In genomic region chr2:174697267-174697666, GRCh38 we compare ENCODE assay signal across 8 cellular contexts.
DNase-seq lines count a peak whose midpoint lies in the region; ATAC-seq and TF ChIP-seq lines count a peak whose summit lies in the region.

No MANE protein-coding gene starts in this region.

- H3K4me1 ChIP-seq in CD8-positive, alpha-beta memory T cell (ENCODE audit: insufficient read depth, low read length), result no peaks in the 10 kb centered on the region
- H3K4me1 ChIP-seq in mucosa of descending colon (ENCODE audit: low read depth), result no peaks in the 10 kb centered on the region

- H3K36me3 ChIP-seq in CD8-positive, alpha-beta memory T cell (ENCODE audit: insufficient read depth, low read length), result no peaks in the 10 kb centered on the region
- H3K36me3 ChIP-seq in mucosa of descending colon (ENCODE audit: low read depth), result no peaks in the 10 kb centered on the region

- peak; percentile 75 for TF ChIP-seq CTCF in mucosa of descending colon (IDR thresholded peaks at IDR 0.05)

- no peaks in the 10 kb centered on the region for H3K36me3 Mint-ChIP-seq in CD8-positive, alpha-beta memory T cell
- peaks cover 5% of the 10 kb centered on the region for H3K36me3 Mint-ChIP-seq in effector memory CD8-positive, alpha-beta T cell (ENCODE audit: insufficient read depth)

- no peaks in the 10 kb centered on the region for H3K9me3 ChIP-seq in CD8-positive, alpha-beta memory T cell (ENCODE audit: low read length)
- H3K9me3 ChIP-seq in mucosa of descending colon, result no peaks in the 10 kb centered on the region

- no peak overlapping the region for H3K27ac ChIP-seq in CD8-positive, alpha-beta memory T cell (ENCODE audit: low read depth, low read length)

- CTCF ChIA-PET in CD8-positive, alpha-beta memory T cell (lab: Charles Lee), result interaction anchor here (0.6 to 8.2 kb wide), 24 partner anchors 11 to 396 kb away, joined by 3 to 100 read pairs (median 4); no protein-coding TSS in a partner anchor

- intact Hi-C loops in mucosa of descending colon (cut with DNase I, micrococcal nuclease), result no loop called here

- ATAC-seq in HG03175 (IDR thresholded peaks at IDR 0.05; ENCODE audit: unreplicated experiment) (peak; percentile 97), mucosa of descending colon (peak; percentile 87)
- peak; percentile 93 for ATAC-seq in effector memory CD8-positive, alpha-beta T cell (replicated peaks)

- no peak overlapping the region for H3K4me3 Mint-ChIP-seq in CD8-positive, alpha-beta memory T cell
- no peak overlapping the region for H3K4me3 Mint-ChIP-seq in effector memory CD8-positive, alpha-beta T cell

- peaks cover 0 to 9% of the 10 kb centered on the region in 2 donors for H3K27me3 Mint-ChIP-seq in CD8-positive, alpha-beta memory T cell
- peaks cover 5 to 20% of the 10 kb centered on the region in 2 donors for H3K27me3 Mint-ChIP-seq in effector memory CD8-positive, alpha-beta T cell

- POLR2A ChIA-PET in CD8-positive, alpha-beta memory T cell (lab: Charles Lee), result interaction anchor here (0.7 kb wide), 1 partner anchor 87 kb away, joined by 6 read pairs; no protein-coding TSS in a partner anchor

- H3K27ac Mint-ChIP-seq in CD8-positive, alpha-beta memory T cell, result no peak overlapping the region
- H3K27ac Mint-ChIP-seq in effector memory CD8-positive, alpha-beta T cell, result no peak overlapping the region

- H3K4me3 ChIP-seq in CD8-positive, alpha-beta memory T cell (ENCODE audit: low read length), result no peak overlapping the region
- H3K4me3 ChIP-seq in mucosa of descending colon, result no peak overlapping the region

- no peaks in the 10 kb centered on the region for H3K27me3 ChIP-seq in CD8-positive, alpha-beta memory T cell (ENCODE audit: insufficient read depth, low read length, poor library complexity, severe bottlenecking)

- H3K4me1 Mint-ChIP-seq in CD8-positive, alpha-beta memory T cell, result peaks cover 0 to 8% (median 5%) of the 10 kb centered on the region in 3 donors
- H3K4me1 Mint-ChIP-seq in effector memory CD8-positive, alpha-beta T cell (ENCODE audit: low read depth in 2 of 2), result peaks cover 3 to 6% of the 10 kb centered on the region in 2 donors

- H3K9me3 Mint-ChIP-seq in CD8-positive, alpha-beta memory T cell, result no peaks in the 10 kb centered on the region
- no peaks in the 10 kb centered on the region for H3K9me3 Mint-ChIP-seq in effector memory CD8-positive, alpha-beta T cell

- peak; percentile 27 to 70 (median 37) for DNase-seq in CD8-positive, alpha-beta memory T cell
- DNase-seq in GM19238 (ENCODE audit: insufficient read length, low spot score) (peak; percentile 75), NCI-H510A treated with DMSO at 0.1 percent for 48 hours (lab: John Stamatoyannopoulos, UW) (peak; percentile 93), mucosa of descending colon (peak in 2 of 3 donors; percentile 49 to 57), stromal cell of bone marrow (ENCODE audit: low read depth) (peak; percentile 29)
- peak; percentile 60 for DNase-seq in activated CD4-positive, alpha-beta T cell treated with anti-CD3 and anti-CD28 coated beads, Interleukin-2, amount 50 U/mL, for 1 hour
- peak; percentile 53 to 55 (median 54) for DNase-seq in effector memory CD8-positive, alpha-beta T cell

Comparison
In these comparisons a context has a peak if more than half of its experiments do, and no peak if none do; other contexts are left out.
1. DNase-seq: peak in every context shown above with its lines; median percentile 93 in NCI-H510A treated with DMSO at 0.1 percent for 48 hours; 75 in GM19238; 60 in activated CD4-positive, alpha-beta T cell treated with anti-CD3 and anti-CD28 coated beads, Interleukin-2, amount 50 U/mL, for 1 hour; 54 in effector memory CD8-positive, alpha-beta T cell; 53 in mucosa of descending colon; 37 in CD8-positive, alpha-beta memory T cell; 29 in stromal cell of bone marrow.